Comparison of ENCODE assay signal across 1 cellular context in the genomic region with DNA sequence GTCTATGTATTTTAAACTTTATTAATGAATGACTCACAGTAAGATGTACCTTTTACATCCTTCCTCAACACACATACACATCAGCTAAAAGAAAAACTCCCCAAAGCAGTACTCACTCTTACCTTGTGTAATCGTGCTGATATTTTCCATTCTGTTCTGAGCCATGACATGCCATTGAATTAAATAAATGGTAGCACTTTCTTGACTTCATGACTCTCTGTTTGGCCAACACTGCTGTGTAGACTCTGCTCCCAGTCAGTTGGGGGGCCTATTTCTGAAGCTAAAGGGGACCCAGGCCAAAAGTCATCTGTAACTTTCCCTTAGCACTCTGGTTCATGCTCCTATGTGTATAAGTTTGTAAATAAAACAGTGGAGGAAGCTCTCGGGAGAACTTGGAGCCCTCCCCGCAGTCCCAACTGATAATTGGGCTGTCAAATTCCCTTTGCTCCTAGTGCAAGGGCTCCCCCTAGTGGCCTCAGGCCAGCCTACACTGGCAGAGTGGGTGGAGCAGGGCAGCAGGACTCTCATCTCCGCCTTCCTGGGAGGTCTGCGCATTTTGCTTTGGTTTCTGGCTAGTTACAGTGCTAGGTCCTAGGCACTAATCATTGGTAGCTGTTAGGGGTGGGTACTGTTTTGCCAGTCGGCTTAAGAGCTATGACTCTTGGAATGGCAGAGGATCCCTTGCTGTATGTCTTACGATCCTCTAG.
TF ChIP-seq lines count a peak whose summit lies in the region.

No MANE protein-coding gene starts in this region.

TF ChIP-seq in HepG2, 621 proteins besides CTCF, POLR2A, EP300 and RAD21 (continued from another document and continues in another):
- TF ChIP-seq THAP9 (CRISPR knock-in tag; IDR thresholded peaks at IDR 0.05; ENCODE audit: borderline replicate concordance) (no peak), FOXA3 (CRISPR knock-in tag; IDR thresholded peaks at IDR 0.05) (no peak), FLYWCH1 (CRISPR knock-in tag; IDR thresholded peaks at IDR 0.05) (no peak), PREB (CRISPR knock-in tag; IDR thresholded peaks at IDR 0.05) (no peak), ZNF543 (CRISPR knock-in tag; IDR thresholded peaks at IDR 0.05) (no peak), ETV5 (CRISPR knock-in tag; IDR thresholded peaks at IDR 0.05; ENCODE audit: borderline replicate concordance) (0 out of 2 replicates have a peak, but pooled peaks have one; percentile 8), AFF4 (CRISPR knock-in tag; IDR thresholded peaks at IDR 0.05) (no peak), ZNF407 (CRISPR knock-in tag; IDR thresholded peaks at IDR 0.05; ENCODE audit: not compliant biosample characterization) (no peak), ZNF292 (CRISPR knock-in tag; IDR thresholded peaks at IDR 0.05; ENCODE audit: borderline replicate concordance, low read depth) (no peak; the same call in 1 of the 2 replicates), BCL3 (CRISPR knock-in tag; IDR thresholded peaks at IDR 0.05) (no peak; the same call in 1 of the 2 replicates), MEIS2 (CRISPR knock-in tag; IDR thresholded peaks at IDR 0.05) (no peak)
- TF ChIP-seq, protein P1, sequence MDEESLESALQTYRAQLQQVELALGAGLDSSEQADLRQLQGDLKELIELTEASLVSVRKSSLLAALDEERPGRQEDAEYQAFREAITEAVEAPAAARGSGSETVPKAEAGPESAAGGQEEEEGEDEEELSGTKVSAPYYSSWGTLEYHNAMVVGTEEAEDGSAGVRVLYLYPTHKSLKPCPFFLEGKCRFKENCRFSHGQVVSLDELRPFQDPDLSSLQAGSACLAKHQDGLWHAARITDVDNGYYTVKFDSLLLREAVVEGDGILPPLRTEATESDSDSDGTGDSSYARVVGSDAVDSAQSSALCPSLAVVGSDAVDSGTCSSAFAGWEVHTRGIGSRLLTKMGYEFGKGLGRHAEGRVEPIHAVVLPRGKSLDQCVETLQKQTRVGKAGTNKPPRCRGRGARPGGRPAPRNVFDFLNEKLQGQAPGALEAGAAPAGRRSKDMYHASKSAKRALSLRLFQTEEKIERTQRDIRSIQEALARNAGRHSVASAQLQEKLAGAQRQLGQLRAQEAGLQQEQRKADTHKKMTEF (CRISPR knock-in tag; IDR thresholded peaks at IDR 0.05): 0 out of 2 replicates have a peak, but pooled peaks have one; percentile 42
- TF ChIP-seq, protein P2, sequence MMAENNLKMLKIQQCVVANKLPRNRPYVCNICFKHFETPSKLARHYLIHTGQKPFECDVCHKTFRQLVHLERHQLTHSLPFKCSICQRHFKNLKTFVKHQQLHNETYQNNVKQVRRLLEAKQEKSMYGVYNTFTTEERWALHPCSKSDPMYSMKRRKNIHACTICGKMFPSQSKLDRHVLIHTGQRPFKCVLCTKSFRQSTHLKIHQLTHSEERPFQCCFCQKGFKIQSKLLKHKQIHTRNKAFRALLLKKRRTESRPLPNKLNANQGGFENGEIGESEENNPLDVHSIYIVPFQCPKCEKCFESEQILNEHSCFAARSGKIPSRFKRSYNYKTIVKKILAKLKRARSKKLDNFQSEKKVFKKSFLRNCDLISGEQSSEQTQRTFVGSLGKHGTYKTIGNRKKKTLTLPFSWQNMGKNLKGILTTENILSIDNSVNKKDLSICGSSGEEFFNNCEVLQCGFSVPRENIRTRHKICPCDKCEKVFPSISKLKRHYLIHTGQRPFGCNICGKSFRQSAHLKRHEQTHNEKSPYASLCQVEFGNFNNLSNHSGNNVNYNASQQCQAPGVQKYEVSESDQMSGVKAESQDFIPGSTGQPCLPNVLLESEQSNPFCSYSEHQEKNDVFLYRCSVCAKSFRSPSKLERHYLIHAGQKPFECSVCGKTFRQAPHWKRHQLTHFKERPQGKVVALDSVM (CRISPR knock-in tag; IDR thresholded peaks at IDR 0.05): no peak
- TF ChIP-seq, protein P3, sequence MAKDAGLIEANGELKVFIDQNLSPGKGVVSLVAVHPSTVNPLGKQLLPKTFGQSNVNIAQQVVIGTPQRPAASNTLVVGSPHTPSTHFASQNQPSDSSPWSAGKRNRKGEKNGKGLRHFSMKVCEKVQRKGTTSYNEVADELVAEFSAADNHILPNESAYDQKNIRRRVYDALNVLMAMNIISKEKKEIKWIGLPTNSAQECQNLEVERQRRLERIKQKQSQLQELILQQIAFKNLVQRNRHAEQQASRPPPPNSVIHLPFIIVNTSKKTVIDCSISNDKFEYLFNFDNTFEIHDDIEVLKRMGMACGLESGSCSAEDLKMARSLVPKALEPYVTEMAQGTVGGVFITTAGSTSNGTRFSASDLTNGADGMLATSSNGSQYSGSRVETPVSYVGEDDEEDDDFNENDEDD (CRISPR knock-in tag; IDR thresholded peaks at IDR 0.05; ENCODE audit: borderline replicate concordance): no peak
